8 cellular contexts compared by ENCODE assay signal in the genomic region with DNA sequence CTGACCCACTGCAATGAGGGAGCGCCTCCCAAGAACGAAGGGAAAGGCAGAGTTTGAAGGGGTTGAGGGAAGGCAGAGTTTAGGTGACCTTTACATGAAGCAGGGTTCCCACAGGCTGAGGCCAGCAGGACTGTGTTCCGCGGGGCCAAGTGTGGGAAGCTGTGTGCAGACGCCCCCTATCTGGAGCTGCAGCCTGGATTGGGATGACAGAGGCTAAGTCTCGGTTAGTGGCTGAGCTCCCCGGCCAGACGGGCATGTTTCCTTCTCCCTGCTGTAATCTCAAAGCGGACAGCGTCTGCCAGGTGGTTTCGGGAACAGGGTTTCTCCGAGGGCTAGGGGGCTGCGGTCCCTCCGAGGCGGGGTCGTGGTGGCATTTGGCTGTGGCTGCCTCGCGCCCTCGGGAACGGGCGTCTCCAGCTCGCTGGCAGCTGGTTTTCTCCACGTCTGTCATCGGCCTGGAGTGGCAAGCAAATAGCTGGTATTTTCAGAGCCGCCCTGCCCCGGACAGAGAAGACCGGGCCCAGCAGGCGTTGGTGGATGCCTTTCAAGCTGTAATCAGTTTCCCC. TPM values are rescaled to one million over a fixed set of nuclear protein-coding genes. Genes with fewer than 3 reads are reported as not detected.
A peak's percentile ranks its signal among the peaks of the same experiment; 100 is the strongest.
DNase-seq lines count a peak whose midpoint lies in the region; ATAC-seq and TF ChIP-seq lines count a peak whose summit lies in the region.

No MANE protein-coding gene starts in this region.

- H3K27me3 ChIP-seq in CD4-positive, alpha-beta memory T cell (ENCODE audit: insufficient read depth, low read length) = no peaks in the 10 kb centered on the region
- H3K27me3 ChIP-seq in gastrocnemius medialis = no peaks in the 10 kb centered on the region

- H3K4me3 Mint-ChIP-seq in CD4-positive, alpha-beta memory T cell = peak overlapping the region; percentile 84 to 95 (median 90)
- H3K4me3 Mint-ChIP-seq in immature natural killer cell = peak overlapping the region; percentile 82 to 96 (median 92)

- TF ChIP-seq CTCF in cardiac fibroblast (IDR thresholded peaks at IDR 0.05; ENCODE audit: low read depth, low read length) = peak; percentile 58
- TF ChIP-seq CTCF in gastrocnemius medialis (IDR thresholded peaks at IDR 0.05 in 4 of 5, conservative IDR thresholded peaks at IDR 0.05 in 1 of 5) = peak in 2 of 5 experiments; percentile 47 to 56

- H3K27ac ChIP-seq in CD4-positive, alpha-beta memory T cell (ENCODE audit: low read depth, low read length) = peak overlapping the region; percentile 51
- peak overlapping the region; percentile 79 to 92 (median 84) for H3K27ac ChIP-seq in gastrocnemius medialis

- H3K9me3 Mint-ChIP-seq in CD4-positive, alpha-beta memory T cell = peaks cover 0 to 7% (median 3%) of the 10 kb centered on the region in 8 donors
- no peaks in the 10 kb centered on the region for H3K9me3 Mint-ChIP-seq in immature natural killer cell

- peak; percentile 3 for ATAC-seq in GM19023 (IDR thresholded peaks at IDR 0.05; ENCODE audit: unreplicated experiment)
- ATAC-seq in gastrocnemius medialis = peak; percentile 51 to 53

- intact Hi-C loops in CD4-positive, alpha-beta memory T cell (cut with micrococcal nuclease) = loop anchor here (5.0 kb wide), 2 partner anchors 190 to 255 kb away; a partner anchor contains a TSS
- intact Hi-C loops in gastrocnemius medialis (cut with DNase I; ENCODE audit: low total_unique reads) = loop anchor here (1.0 to 5.0 kb wide), 5 partner anchors 20 to 255 kb away; a partner anchor contains a TSS

- CTCF ChIA-PET in CD4-positive, alpha-beta memory T cell (lab: Charles Lee; ENCODE audit: partially characterized antibody) = interaction anchor here (0.6 to 1.9 kb wide), 6 partner anchors 11 to 253 kb away, joined by 3 to 5 read pairs (median 4); a partner anchor contains a TSS

- peak in 2 of 5 donors; percentile 3 to 19 for DNase-seq in CD4-positive, alpha-beta memory T cell
- DNase-seq in HK-2 (ENCODE audit: unreplicated experiment) (peak; percentile 77), SHP77 (lab: John Stamatoyannopoulos, UW) (peak; percentile 33 to 75), cardiac fibroblast (ENCODE audit: low read depth in 2 of 2) (peak; percentile 72 to 74), immature natural killer cell (peak in 1 of 3 donors; percentile 21), gastrocnemius medialis (peak; percentile 44 to 50), HPDE6-E6E7 (ENCODE audit: extremely low spot score) (no peak)

- H3K4me1 ChIP-seq in CD4-positive, alpha-beta memory T cell (ENCODE audit: insufficient read depth, low read length) = peaks cover 30% of the 10 kb centered on the region
- peaks cover 24 to 35% of the 10 kb centered on the region in 2 donors for H3K4me1 ChIP-seq in gastrocnemius medialis

- no peaks in the 10 kb centered on the region for H3K36me3 ChIP-seq in CD4-positive, alpha-beta memory T cell (ENCODE audit: insufficient read depth, low read length)
- no peaks in the 10 kb centered on the region for H3K36me3 ChIP-seq in gastrocnemius medialis

- no peaks in the 10 kb centered on the region for H3K9me3 ChIP-seq in CD4-positive, alpha-beta memory T cell (ENCODE audit: control insufficient read depth in 1 of 2, low read length in 2 of 2)
- H3K9me3 ChIP-seq in gastrocnemius medialis = no peaks in the 10 kb centered on the region

- H3K27ac Mint-ChIP-seq in CD4-positive, alpha-beta memory T cell = peak overlapping the region in 6 of 7 donors; percentile 59 to 89 (median 77)
- H3K27ac Mint-ChIP-seq in immature natural killer cell = peak overlapping the region in 4 of 6 donors; percentile 17 to 75 (median 69)

- peak overlapping the region; percentile 65 to 94 for H3K4me3 ChIP-seq in CD4-positive, alpha-beta memory T cell (ENCODE audit: low read length in 2 of 2)
- H3K4me3 ChIP-seq in cardiac fibroblast (replicated peaks in 1 of 2; ENCODE audit: low read depth in 2 of 2, low read length in 2 of 2) (peak overlapping the region; percentile 93 to 95), gastrocnemius medialis (peak overlapping the region; percentile 74 to 92 (median 84))

- peaks cover 0 to 2% of the 10 kb centered on the region in 2 donors for H3K27me3 Mint-ChIP-seq in CD4-positive, alpha-beta memory T cell
- peaks cover 2 to 18% (median 2%) of the 10 kb centered on the region in 3 donors for H3K27me3 Mint-ChIP-seq in immature natural killer cell (ENCODE audit: low read depth in 3 of 3)

- no peak for TF ChIP-seq POLR2A in gastrocnemius medialis (IDR thresholded peaks at IDR 0.05)

- H3K4me1 Mint-ChIP-seq in CD4-positive, alpha-beta memory T cell = peaks cover 22 to 48% (median 38%) of the 10 kb centered on the region in 4 donors
- peaks cover 38 to 45% of the 10 kb centered on the region in 2 donors for H3K4me1 Mint-ChIP-seq in immature natural killer cell

- in situ Hi-C loops in gastrocnemius medialis (cut with MboI; ENCODE audit: low sequenced_read_pairs in 4 of 4) = no loop called here

- H3K36me3 Mint-ChIP-seq in CD4-positive, alpha-beta memory T cell = peaks cover 4 to 6% of the 10 kb centered on the region in 2 donors
- H3K36me3 Mint-ChIP-seq in immature natural killer cell = no peaks in the 10 kb centered on the region

- POLR2A ChIA-PET in CD4-positive, alpha-beta memory T cell (lab: Charles Lee; ENCODE audit: partially characterized antibody) = interaction anchor here (0.5 to 3.9 kb wide), 7 partner anchors 27 to 1826 kb away, joined by 3 to 34 read pairs (median 4); a partner anchor contains a TSS

RNA-seq across cellular contexts. Expression of a gene that starts 0.7 kb away (rescaled TPM):
- 10 to 100 TPM; 34.0 to 35.6 TPM for total RNA-seq in CD4-positive, alpha-beta memory T cell
- polyA plus RNA-seq in CD4-positive, alpha-beta memory T cell = 10 to 100 TPM; 28.3 to 34.3 TPM
- polyA plus RNA-seq in immature natural killer cell = 10 to 100 TPM; 39.3 to 56.0 (median 51.0) TPM
- 10 to 100 TPM; 13.6 to 50.7 (median 27.0) TPM for total RNA-seq in gastrocnemius medialis

RNA-seq across cellular contexts. Expression of a gene that starts 51.7 kb away (rescaled TPM):
- 10 to 100 TPM; 90.2 to 94.3 TPM for total RNA-seq in CD4-positive, alpha-beta memory T cell
- 10 to 100 TPM; 42.1 to 45.8 TPM for polyA plus RNA-seq in CD4-positive, alpha-beta memory T cell
- 10 to 100 TPM; 22.6 to 36.9 (median 30.0) TPM for polyA plus RNA-seq in immature natural killer cell
- total RNA-seq in gastrocnemius medialis = 10 to 100 TPM; 27.0 to 61.1 (median 50.2) TPM
